ENCODE assay signal across 1 cellular context in genomic region chr5:147223951-147224791, GRCh38.
A peak's percentile ranks its signal among the peaks of the same experiment; 100 is the strongest.
TF ChIP-seq lines count a peak whose summit lies in the region.

No MANE protein-coding gene starts in this region.

TF ChIP-seq in GM12878, 131 proteins besides CTCF, POLR2A, EP300 and RAD21:
- TF ChIP-seq KLF5 (IDR thresholded peaks at IDR 0.05; ENCODE audit: partially characterized antibody): no peak
- peak; percentile 63; the same call in 1 of the 2 replicates for TF ChIP-seq SMC3 (IDR thresholded peaks at IDR 0.05; ENCODE audit: borderline replicate concordance, low read length)
